In the genomic region with DNA sequence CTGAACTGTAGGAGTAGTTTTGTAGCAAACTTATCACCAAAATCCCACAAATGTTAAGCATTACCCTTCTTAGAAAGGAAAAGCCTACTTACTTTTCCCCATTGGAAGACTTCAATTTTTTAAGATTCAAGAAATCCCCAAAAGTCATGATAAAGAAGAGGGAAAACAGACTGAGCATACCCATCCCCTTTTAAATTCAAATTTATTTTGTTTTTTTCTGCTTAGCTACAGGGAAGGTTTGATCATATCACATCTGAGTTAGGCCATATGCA, we compare ENCODE assay signal across 9 cellular contexts.
DNase-seq lines count a peak whose midpoint lies in the region; ATAC-seq, FAIRE-seq and TF ChIP-seq lines count a peak whose summit lies in the region.
"Had no signal": no experiment of that assay in that cellular context is flagged by ENCODE, and none has a peak within 500 bp of the region (broad histone marks: within the 10 kb centered on the region; RNA-seq: fewer than 3 reads in every experiment).

No MANE protein-coding gene starts in this region.

- no peak for DNase-seq in activated T-cell treated with anti-CD3 and anti-CD28 coated beads, Interleukin-2, amount 50 U/mL, for 72 hours
- DNase-seq in activated T-cell treated with anti-CD3 and anti-CD28 coated beads for 4 hours = no peak
- DNase-seq in astrocyte (ENCODE audit: low read depth) = no peak
- no peak for DNase-seq in lung (ENCODE audit: low spot score)
- DNase-seq in thyroid gland = no peak
- DNase-seq in Kasumi-1 (lab: John Stamatoyannopoulos, UW) = no peak
- no peak for DNase-seq in WERI-Rb-1

- no peaks in the 10 kb centered on the region for H3K27me3 Mint-ChIP-seq in activated T-cell treated with anti-CD3 and anti-CD28 coated beads, Interleukin-2, amount 50 U/mL, for 72 hours (ENCODE audit: low read depth)
- no peaks in the 10 kb centered on the region for H3K27me3 Mint-ChIP-seq in astrocyte (ENCODE audit: low read depth, unreplicated experiment)

- intact Hi-C loops in thyroid gland (cut with DNase I) = no loop called here

- TF ChIP-seq CTCF in astrocyte (IDR thresholded peaks at IDR 0.05; ENCODE audit: insufficient read depth, low read depth, low read length) = no peak
- no peak for TF ChIP-seq CTCF in lung (IDR thresholded peaks at IDR 0.05; ENCODE audit: control extremely low read depth, extremely low read depth)
- TF ChIP-seq CTCF in thyroid gland (IDR thresholded peaks at IDR 0.05) = no peak
- TF ChIP-seq CTCF in WERI-Rb-1 (IDR thresholded peaks at IDR 0.05; ENCODE audit: low read depth, low read length) = no peak

- H2AFZ ChIP-seq in astrocyte (ENCODE audit: low read depth, low read length) = no peak overlapping the region

- peak overlapping the region; percentile 74 to 81 for H3K4me3 Mint-ChIP-seq in activated T-cell treated with anti-CD3 and anti-CD28 coated beads, Interleukin-2, amount 50 U/mL, for 72 hours
- peak overlapping the region; percentile 79 for H3K4me3 Mint-ChIP-seq in astrocyte (ENCODE audit: unreplicated experiment)

- peak overlapping the region; percentile 99 for H3K27ac ChIP-seq in astrocyte (ENCODE audit: low read depth, low read length)
- H3K27ac ChIP-seq in lung (ENCODE audit: low read depth in 1 of 2, low read length in 1 of 2) = peak overlapping the region; percentile 88 to 96
- H3K27ac ChIP-seq in thyroid gland = peak overlapping the region; percentile 62 to 90 (median 83)
- no peak overlapping the region for H3K27ac ChIP-seq in WERI-Rb-1
- H3K27ac ChIP-seq: C4-2B had no signal

- peak overlapping the region; percentile 83 for H3K4me2 ChIP-seq in astrocyte (ENCODE audit: low read length)

- peak overlapping the region; percentile 38 for H3K4me3 ChIP-seq in astrocyte (ENCODE audit: insufficient read depth, low read depth, low read length)
- H3K4me3 ChIP-seq in lung = no peak overlapping the region
- H3K4me3 ChIP-seq in thyroid gland (replicated peaks in 1 of 3) = no peak overlapping the region
- no peak overlapping the region for H3K4me3 ChIP-seq in WERI-Rb-1 (ENCODE audit: low read depth, low read length)

- H3K9me3 ChIP-seq in astrocyte (ENCODE audit: insufficient read depth, low read depth, low read length) (no peaks in the 10 kb centered on the region), lung (ENCODE audit: control insufficient read depth in 2 of 2, insufficient read depth in 1 of 2, low read length in 1 of 2) (no peaks in the 10 kb centered on the region), thyroid gland (no peaks in the 10 kb centered on the region), WERI-Rb-1 (ENCODE audit: severe bottlenecking) (no peaks in the 10 kb centered on the region)

- peaks cover 38% of the 10 kb centered on the region for H3K4me1 Mint-ChIP-seq in activated T-cell treated with anti-CD3 and anti-CD28 coated beads, Interleukin-2, amount 50 U/mL, for 72 hours (ENCODE audit: low read depth)
- H3K4me1 Mint-ChIP-seq in astrocyte (ENCODE audit: low read depth, unreplicated experiment) = peaks cover 43% of the 10 kb centered on the region

- H3K27me3 ChIP-seq in astrocyte (ENCODE audit: insufficient read depth, low read length) (no peaks in the 10 kb centered on the region), lung (ENCODE audit: control insufficient read depth, insufficient read depth) (no peaks in the 10 kb centered on the region), thyroid gland (no peaks in the 10 kb centered on the region), WERI-Rb-1 (ENCODE audit: insufficient read depth, low read depth, severe bottlenecking) (no peaks in the 10 kb centered on the region)

- no peaks in the 10 kb centered on the region for H3K9me3 Mint-ChIP-seq in activated T-cell treated with anti-CD3 and anti-CD28 coated beads, Interleukin-2, amount 50 U/mL, for 72 hours
- H3K9me3 Mint-ChIP-seq in astrocyte (ENCODE audit: unreplicated experiment) = no peaks in the 10 kb centered on the region

- TF ChIP-seq POLR2A in thyroid gland (IDR thresholded peaks at IDR 0.05) (no peak), GM18505 (IDR thresholded peaks at IDR 0.05; ENCODE audit: borderline replicate concordance, extremely low read depth, insufficient read depth, insufficient read length) (no peak)

- no peaks in the 10 kb centered on the region for H4K20me1 ChIP-seq in astrocyte (ENCODE audit: insufficient read depth, low read length)

- H3K4me1 ChIP-seq in astrocyte (ENCODE audit: insufficient read depth, low read length) (peaks cover 37% of the 10 kb centered on the region), lung (ENCODE audit: control insufficient read depth in 2 of 2, insufficient read depth in 2 of 2, low read length in 2 of 2) (peaks cover 8 to 15% of the 10 kb centered on the region in 2 donors), thyroid gland (peaks cover 13 to 44% of the 10 kb centered on the region in 2 donors)

- no peak for ATAC-seq in activated T-cell treated with anti-CD3 and anti-CD28 coated beads, Interleukin-2, amount 50 U/mL, for 72 hours (replicated peaks in 1 of 2)
- ATAC-seq in lung (ENCODE audit: insufficient read depth, low FRiP score) = no peak
- ATAC-seq in GM18505 (IDR thresholded peaks at IDR 0.05; ENCODE audit: unreplicated experiment) = no peak

- no peak for FAIRE-seq in astrocyte (lab: Jason Lieb, UNC)

- peak overlapping the region; percentile 93 for H3K27ac Mint-ChIP-seq in activated T-cell treated with anti-CD3 and anti-CD28 coated beads, Interleukin-2, amount 50 U/mL, for 72 hours
- H3K27ac Mint-ChIP-seq in astrocyte (ENCODE audit: unreplicated experiment) = peak overlapping the region; percentile 99

- no peaks in the 10 kb centered on the region for H3K36me3 Mint-ChIP-seq in activated T-cell treated with anti-CD3 and anti-CD28 coated beads, Interleukin-2, amount 50 U/mL, for 72 hours (ENCODE audit: insufficient read depth in 2 of 2)
- H3K36me3 Mint-ChIP-seq in astrocyte (ENCODE audit: low read depth, unreplicated experiment) = no peaks in the 10 kb centered on the region

- peak overlapping the region; percentile 91 for H3K9ac ChIP-seq in astrocyte (ENCODE audit: low read length)

- H3K36me3 ChIP-seq in astrocyte (ENCODE audit: insufficient read depth, low read length) (no peaks in the 10 kb centered on the region), lung (ENCODE audit: control insufficient read depth in 2 of 2, insufficient read depth in 2 of 2, low read length in 2 of 2) (no peaks in the 10 kb centered on the region), thyroid gland (no peaks in the 10 kb centered on the region), WERI-Rb-1 (no peaks in the 10 kb centered on the region)

- no peaks in the 10 kb centered on the region for H3K79me2 ChIP-seq in astrocyte (ENCODE audit: insufficient read depth, low read length)
